ENCODE assay signal across 8 cellular contexts in genomic region chr18:54222922-54223567, GRCh38. TPM values are rescaled to one million over a fixed set of nuclear protein-coding genes. Genes with fewer than 3 reads are reported as not detected.
DNase-seq lines count a peak whose midpoint lies in the region; ATAC-seq and TF ChIP-seq lines count a peak whose summit lies in the region.

No MANE protein-coding gene starts in this region.

- peaks cover 56% of the 10 kb centered on the region for H3K4me1 Mint-ChIP-seq in CD4-positive, alpha-beta T cell (ENCODE audit: low read depth)
- H3K4me1 Mint-ChIP-seq in chondrocyte (ENCODE audit: low read depth) (peaks cover 45% of the 10 kb centered on the region), nephron progenitor cell (peaks cover 33% of the 10 kb centered on the region)

- CTCF ChIA-PET in CD4-positive, alpha-beta T cell (lab: Charles Lee): interaction anchor here (0.7 to 5.6 kb wide), 14 partner anchors 9 to 169 kb away, joined by 3 to 63 read pairs (median 4); partner anchors contain the start of genes C18orf54, POLI and STARD6

- TF ChIP-seq CTCF in CD4-positive, alpha-beta T cell (IDR thresholded peaks at IDR 0.05): peak; percentile 51
- peak; percentile 61 for TF ChIP-seq CTCF in chondrocyte (IDR thresholded peaks at IDR 0.05)
- TF ChIP-seq CTCF in nephron progenitor cell (IDR thresholded peaks at IDR 0.05): no peak

- peak; percentile 59 for ATAC-seq in CD4-positive, alpha-beta T cell (ENCODE audit: poor library complexity)
- ATAC-seq in GM19043 (IDR thresholded peaks at IDR 0.05; ENCODE audit: low read depth, unreplicated experiment) (peak; percentile 37), HG03175 (IDR thresholded peaks at IDR 0.05; ENCODE audit: unreplicated experiment) (peak; percentile 44)

- H3K27ac ChIP-seq in CD4-positive, alpha-beta T cell (ENCODE audit: low read depth, low read length): peak overlapping the region; percentile 55

- POLR2A ChIA-PET in CD4-positive, alpha-beta T cell (lab: Charles Lee): interaction anchor here (0.6 to 2.3 kb wide), 11 partner anchors 9 to 134 kb away, joined by 3 to 32 read pairs (median 3); partner anchors contain the start of genes C18orf54, POLI and STARD6

- H3K27me3 Mint-ChIP-seq in CD4-positive, alpha-beta T cell: no peaks in the 10 kb centered on the region
- no peaks in the 10 kb centered on the region for H3K27me3 Mint-ChIP-seq in chondrocyte (ENCODE audit: low read depth)
- peaks cover 3% of the 10 kb centered on the region for H3K27me3 Mint-ChIP-seq in nephron progenitor cell (ENCODE audit: low read depth, poor library complexity)

- H3K9me3 ChIP-seq in CD4-positive, alpha-beta T cell (ENCODE audit: control insufficient read depth, low read length): no peaks in the 10 kb centered on the region

- peak in 9 of 10 experiments; percentile 12 to 59 (median 22) for DNase-seq in CD4-positive, alpha-beta T cell
- DNase-seq in T-helper 1 cell: peak in 4 of 5 donors; percentile 31 to 65 (median 48)
- DNase-seq in chondrocyte (ENCODE audit: low spot score): no peak
- DNase-seq in nephron progenitor cell: no peak
- no peak for DNase-seq in NCI-H446 (lab: John Stamatoyannopoulos, UW)
- no peak for DNase-seq in superior temporal gyrus (ENCODE audit: extremely low spot score)

- intact Hi-C loops in CD4-positive, alpha-beta T cell (cut with DNase I, micrococcal nuclease): loop anchor here in 1 of 2 experiments (1.0 to 5.0 kb wide), 2 partner anchors 134 to 169 kb away; partner anchors contain the start of genes C18orf54 and STARD6

- no peaks in the 10 kb centered on the region for H3K9me3 Mint-ChIP-seq in CD4-positive, alpha-beta T cell
- H3K9me3 Mint-ChIP-seq in chondrocyte (ENCODE audit: low read depth): no peaks in the 10 kb centered on the region
- no peaks in the 10 kb centered on the region for H3K9me3 Mint-ChIP-seq in nephron progenitor cell

- peak overlapping the region; percentile 96 for H3K27ac Mint-ChIP-seq in CD4-positive, alpha-beta T cell
- H3K27ac Mint-ChIP-seq in chondrocyte (ENCODE audit: unreplicated experiment) (peak overlapping the region; percentile 98), nephron progenitor cell (peak overlapping the region; percentile 45)

- H3K36me3 Mint-ChIP-seq in CD4-positive, alpha-beta T cell (ENCODE audit: low read depth): peaks cover 19% of the 10 kb centered on the region
- H3K36me3 Mint-ChIP-seq in chondrocyte (ENCODE audit: low read depth) (no peaks in the 10 kb centered on the region), nephron progenitor cell (ENCODE audit: low read depth) (peaks cover 27% of the 10 kb centered on the region)

- H3K27me3 ChIP-seq in CD4-positive, alpha-beta T cell (ENCODE audit: control insufficient read depth, insufficient read depth, low read length): no peaks in the 10 kb centered on the region

- H3K4me3 Mint-ChIP-seq in CD4-positive, alpha-beta T cell: peak overlapping the region; percentile 96
- H3K4me3 Mint-ChIP-seq in chondrocyte (ENCODE audit: unreplicated experiment) (peak overlapping the region; percentile 93), nephron progenitor cell (peak overlapping the region; percentile 95)

RNA-seq across cellular contexts. Expression of gene MBD2, which starts 1.4 kb away (rescaled TPM):
- 10 to 100 TPM; 70.9 to 73.3 TPM for total RNA-seq in CD4-positive, alpha-beta T cell
- 51.2 to 54.8 TPM (median 52.2 TPM) in 3 replicates for total RNA-seq in chondrocyte

RNA-seq across cellular contexts. Expression of gene POLI, which starts 46.3 kb away (rescaled TPM):
- total RNA-seq in CD4-positive, alpha-beta T cell: 10 to 100 TPM; 23.1 to 25.3 TPM
- 29.0 to 30.1 TPM (median 29.2 TPM) in 3 replicates for total RNA-seq in chondrocyte

Comparison
In these comparisons a context has a peak if more than half of its experiments do, and no peak if none do; other contexts are left out.
1. DNase-seq: peak in CD4-positive, alpha-beta T cell (9 of 10) and T-helper 1 cell (4 of 5); none in chondrocyte (single experiment), nephron progenitor cell (single experiment), NCI-H446 (0 of 2) and superior temporal gyrus (single experiment).
2. H3K27ac Mint-ChIP-seq: peak in every context shown above with its lines; median percentile 98 in chondrocyte; 96 in CD4-positive, alpha-beta T cell; 45 in nephron progenitor cell.
3. Peak in every context shown above with its lines, with median percentiles within 50 percentile points of each other: ATAC-seq and H3K4me3 Mint-ChIP-seq.